Comparison of ENCODE assay signal across 21 cellular contexts in genomic region chr1:173162601-173163000, GRCh38.
"Had no signal": no experiment of that assay in that cellular context is flagged by ENCODE, and none has a peak within 500 bp of the region (broad histone marks: within the 10 kb centered on the region; RNA-seq: fewer than 3 reads in every experiment).

No MANE protein-coding gene starts in this region.

- H3K27me3 ChIP-seq: colonic mucosa, esophagus squamous epithelium, neutrophil, pancreas, right lobe of liver, tibial nerve, upper lobe of left lung had no signal

- H3K27ac ChIP-seq: colonic mucosa, esophagus squamous epithelium, neutrophil, pancreas, right lobe of liver, thoracic aorta, tibial nerve, upper lobe of left lung had no signal

- H3K4me1 ChIP-seq: colonic mucosa, esophagus squamous epithelium, pancreas, right lobe of liver, tibial nerve, upper lobe of left lung had no signal

- H3K36me3 ChIP-seq: colonic mucosa, esophagus squamous epithelium, neutrophil, pancreas, right lobe of liver, thoracic aorta, tibial nerve, upper lobe of left lung had no signal

- FAIRE-seq: pancreas, urothelium cell line had no signal

- H3K4me3 ChIP-seq: colonic mucosa, esophagus squamous epithelium, pancreas, right lobe of liver, thoracic aorta, tibial nerve, upper lobe of left lung had no signal

- DNase-seq: colonic mucosa; effector CD8-positive, alpha-beta T cell; endodermal cell; erythroblast; esophagus squamous epithelium; hypothalamus; immature natural killer cell; islet precursor cell; naive B cell; pancreas; right lobe of liver; small intestine; stimulated activated CD4-positive, alpha-beta T cell treated with anti-CD3 and anti-CD28 coated beads, Interleukin-15, amount 100 ng/mL, for 24 hours; stimulated activated CD4-positive, alpha-beta T cell treated with anti-CD3 and anti-CD28 coated beads, Interleukin-2, amount 100 ng/mL, for 48 hours; stimulated activated naive B cell treated with anti-CD40 and anti-IgM and Interleukin-4, amounts not matched to agents 10 μg/mL and 1 μg/mL and 100 μg/mL, for 72 hours; upper lobe of left lung had no signal

- H3K9me3 ChIP-seq: colonic mucosa, esophagus squamous epithelium, neutrophil, pancreas, right lobe of liver, thoracic aorta, tibial nerve, upper lobe of left lung had no signal

- ATAC-seq: left lobe of liver; pancreas; right lobe of liver; stimulated activated naive B cell treated with anti-CD40 and anti-IgM and Interleukin-4, amounts not matched to agents 10 μg/mL and 1 μg/mL and 100 μg/mL, for 72 hours had no signal
